Comparison of ENCODE assay signal across 3 cellular contexts in genomic region chr1:5798904-5799303, GRCh38.
TF ChIP-seq lines count a peak whose summit lies in the region.

No MANE protein-coding gene starts in this region.

TF ChIP-seq in HEK293, 187 proteins besides CTCF, POLR2A, EP300 and RAD21:
- TF ChIP-seq WT1 (tag by site-specific recombination; IDR thresholded peaks at IDR 0.05): no peak
- no peak for TF ChIP-seq ZNF843 (tag by site-specific recombination; IDR thresholded peaks at IDR 0.05)
- TF ChIP-seq ZNF184 (tag by site-specific recombination; IDR thresholded peaks at IDR 0.05): no peak
- TF ChIP-seq ZNF146 (tag by site-specific recombination; IDR thresholded peaks at IDR 0.05): peak; percentile 62
TF ChIP-seq in HEK293: peak in this region for 1.

TF ChIP-seq in K562, 482 proteins besides CTCF, POLR2A, EP300 and RAD21:
- TF ChIP-seq TEAD2 (tag; IDR thresholded peaks at IDR 0.05) (no peak), ETS2 (tag; IDR thresholded peaks at IDR 0.05; ENCODE audit: borderline replicate concordance, poor library complexity, severe bottlenecking) (no peak), MEF2D (tag; conservative IDR thresholded peaks at IDR 0.05; ENCODE audit: low read depth) (no peak), ZNF24 (IDR thresholded peaks at IDR 0.05) (no peak), RB1 (IDR thresholded peaks at IDR 0.05; ENCODE audit: low read depth) (no peak), TBL1XR1 (IDR thresholded peaks at IDR 0.05; ENCODE audit: low read length in 2 of 2) (no peak), KAT8 (IDR thresholded peaks at IDR 0.05; ENCODE audit: low read depth) (no peak), ZNF146 (CRISPR knock-in tag; IDR thresholded peaks at IDR 0.05; ENCODE audit: unreplicated experiment) (peak; percentile 82), KLF1 (tag; IDR thresholded peaks at IDR 0.05) (no peak), RBM25 (IDR thresholded peaks at IDR 0.05; ENCODE audit: low read depth, low read length, severe bottlenecking) (peak; percentile 28), PCBP1 (IDR thresholded peaks at IDR 0.05; ENCODE audit: low read depth, low read length, poor library complexity, severe bottlenecking) (no peak), ASH1L (IDR thresholded peaks at IDR 0.05; ENCODE audit: borderline replicate concordance, low read depth, partially characterized antibody) (no peak)
- TF ChIP-seq, protein P1, sequence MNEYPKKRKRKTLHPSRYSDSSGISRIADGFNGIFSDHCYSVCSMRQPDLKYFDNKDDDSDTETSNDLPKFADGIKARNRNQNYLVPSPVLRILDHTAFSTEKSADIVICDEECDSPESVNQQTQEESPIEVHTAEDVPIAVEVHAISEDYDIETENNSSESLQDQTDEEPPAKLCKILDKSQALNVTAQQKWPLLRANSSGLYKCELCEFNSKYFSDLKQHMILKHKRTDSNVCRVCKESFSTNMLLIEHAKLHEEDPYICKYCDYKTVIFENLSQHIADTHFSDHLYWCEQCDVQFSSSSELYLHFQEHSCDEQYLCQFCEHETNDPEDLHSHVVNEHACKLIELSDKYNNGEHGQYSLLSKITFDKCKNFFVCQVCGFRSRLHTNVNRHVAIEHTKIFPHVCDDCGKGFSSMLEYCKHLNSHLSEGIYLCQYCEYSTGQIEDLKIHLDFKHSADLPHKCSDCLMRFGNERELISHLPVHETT (CRISPR knock-in tag; conservative IDR thresholded peaks at IDR 0.05 in 1 of 2, IDR thresholded peaks at IDR 0.05 in 1 of 2): no peak
- TF ChIP-seq, protein P2, sequence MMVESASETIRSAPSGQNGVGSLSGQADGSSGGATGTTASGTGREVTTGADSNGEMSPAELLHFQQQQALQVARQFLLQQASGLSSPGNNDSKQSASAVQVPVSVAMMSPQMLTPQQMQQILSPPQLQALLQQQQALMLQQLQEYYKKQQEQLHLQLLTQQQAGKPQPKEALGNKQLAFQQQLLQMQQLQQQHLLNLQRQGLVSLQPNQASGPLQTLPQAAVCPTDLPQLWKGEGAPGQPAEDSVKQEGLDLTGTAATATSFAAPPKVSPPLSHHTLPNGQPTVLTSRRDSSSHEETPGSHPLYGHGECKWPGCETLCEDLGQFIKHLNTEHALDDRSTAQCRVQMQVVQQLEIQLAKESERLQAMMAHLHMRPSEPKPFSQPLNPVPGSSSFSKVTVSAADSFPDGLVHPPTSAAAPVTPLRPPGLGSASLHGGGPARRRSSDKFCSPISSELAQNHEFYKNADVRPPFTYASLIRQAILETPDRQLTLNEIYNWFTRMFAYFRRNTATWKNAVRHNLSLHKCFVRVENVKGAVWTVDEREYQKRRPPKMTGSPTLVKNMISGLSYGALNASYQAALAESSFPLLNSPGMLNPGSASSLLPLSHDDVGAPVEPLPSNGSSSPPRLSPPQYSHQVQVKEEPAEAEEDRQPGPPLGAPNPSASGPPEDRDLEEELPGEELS (CRISPR knock-in tag; IDR thresholded peaks at IDR 0.05; ENCODE audit: borderline replicate concordance): no peak
- TF ChIP-seq, protein P3, sequence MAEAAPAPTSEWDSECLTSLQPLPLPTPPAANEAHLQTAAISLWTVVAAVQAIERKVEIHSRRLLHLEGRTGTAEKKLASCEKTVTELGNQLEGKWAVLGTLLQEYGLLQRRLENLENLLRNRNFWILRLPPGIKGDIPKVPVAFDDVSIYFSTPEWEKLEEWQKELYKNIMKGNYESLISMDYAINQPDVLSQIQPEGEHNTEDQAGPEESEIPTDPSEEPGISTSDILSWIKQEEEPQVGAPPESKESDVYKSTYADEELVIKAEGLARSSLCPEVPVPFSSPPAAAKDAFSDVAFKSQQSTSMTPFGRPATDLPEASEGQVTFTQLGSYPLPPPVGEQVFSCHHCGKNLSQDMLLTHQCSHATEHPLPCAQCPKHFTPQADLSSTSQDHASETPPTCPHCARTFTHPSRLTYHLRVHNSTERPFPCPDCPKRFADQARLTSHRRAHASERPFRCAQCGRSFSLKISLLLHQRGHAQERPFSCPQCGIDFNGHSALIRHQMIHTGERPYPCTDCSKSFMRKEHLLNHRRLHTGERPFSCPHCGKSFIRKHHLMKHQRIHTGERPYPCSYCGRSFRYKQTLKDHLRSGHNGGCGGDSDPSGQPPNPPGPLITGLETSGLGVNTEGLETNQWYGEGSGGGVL (CRISPR knock-in tag; IDR thresholded peaks at IDR 0.05): no peak

TF ChIP-seq in H1, 55 proteins besides CTCF, POLR2A, EP300 and RAD21:
- TF ChIP-seq CBX8 (IDR thresholded peaks at IDR 0.05; ENCODE audit: borderline replicate concordance, low read depth, low read length): no peak
- no peak for TF ChIP-seq RFX5 (IDR thresholded peaks at IDR 0.05; ENCODE audit: borderline replicate concordance, low read depth, low read length)
- no peak for TF ChIP-seq NRF1 (IDR thresholded peaks at IDR 0.05; ENCODE audit: low read depth, low read length)
- TF ChIP-seq TCF12 (IDR thresholded peaks at IDR 0.05; ENCODE audit: low read depth, low read length): no peak
- no peak for TF ChIP-seq SP4 (IDR thresholded peaks at IDR 0.05; ENCODE audit: low read length)
- no peak for TF ChIP-seq BCL11A (IDR thresholded peaks at IDR 0.05; ENCODE audit: low read depth in 2 of 2, low read length in 2 of 2)
- no peak for TF ChIP-seq KDM5A (IDR thresholded peaks at IDR 0.05; ENCODE audit: low read length)
- TF ChIP-seq, protein P4, sequence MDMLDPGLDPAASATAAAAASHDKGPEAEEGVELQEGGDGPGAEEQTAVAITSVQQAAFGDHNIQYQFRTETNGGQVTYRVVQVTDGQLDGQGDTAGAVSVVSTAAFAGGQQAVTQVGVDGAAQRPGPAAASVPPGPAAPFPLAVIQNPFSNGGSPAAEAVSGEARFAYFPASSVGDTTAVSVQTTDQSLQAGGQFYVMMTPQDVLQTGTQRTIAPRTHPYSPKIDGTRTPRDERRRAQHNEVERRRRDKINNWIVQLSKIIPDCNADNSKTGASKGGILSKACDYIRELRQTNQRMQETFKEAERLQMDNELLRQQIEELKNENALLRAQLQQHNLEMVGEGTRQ (IDR thresholded peaks at IDR 0.05; ENCODE audit: low read length): no peak
- TF ChIP-seq GTF2F1 (IDR thresholded peaks at IDR 0.05; ENCODE audit: borderline replicate concordance, low read depth, low read length): no peak
- TF ChIP-seq CBX5 (IDR thresholded peaks at IDR 0.05; ENCODE audit: low read depth, low read length): no peak
- no peak for TF ChIP-seq E2F6 (IDR thresholded peaks at IDR 0.05)
- TF ChIP-seq TAF1 (IDR thresholded peaks at IDR 0.05; ENCODE audit: low read depth, low read length): no peak
- no peak for TF ChIP-seq FOSL1 (IDR thresholded peaks at IDR 0.05; ENCODE audit: insufficient read depth, low read depth, low read length)
TF ChIP-seq in H1: peak in this region for 0.
